ENCODE assay signal across 10 cellular contexts in genomic region chr11:41508121-41508520, GRCh38. TPM values are rescaled to one million over a fixed set of nuclear protein-coding genes. Genes with fewer than 3 reads are reported as not detected.
"Had no signal": no experiment of that assay in that cellular context is flagged by ENCODE, and none has a peak within 500 bp of the region (broad histone marks: within the 10 kb centered on the region; RNA-seq: fewer than 3 reads in every experiment).

No MANE protein-coding gene starts in this region.

- H3K4me1 ChIP-seq: HAP-1 had no signal

- H2AFZ ChIP-seq: GM23248 had no signal

- H3K4me3 Mint-ChIP-seq: GM23338, H9, HFFc6 had no signal

- FAIRE-seq: H1, H54 had no signal

- H3K27ac Mint-ChIP-seq: GM23338, H9, HFFc6 had no signal

- H3K9me3 ChIP-seq: HAP-1 had no signal

- H3K27ac ChIP-seq: GM23248 had no signal

- H3K4me2 ChIP-seq: GM23338 had no signal

- H3K4me3 ChIP-seq: GM23248, GM23338, HAP-1 had no signal

- DNase-seq: GM23248, GOT3, H7, H9, HCEC 1CT, HFFc6 had no signal

- H3K9me3 Mint-ChIP-seq: GM23338, H9 had no signal

- H3K36me3 ChIP-seq: HAP-1 had no signal

- H3K9ac ChIP-seq: GM23248 had no signal

RNA-seq across cellular contexts. Expression of gene LRRC4C, which starts 48.7 kb away (rescaled TPM):
- total RNA-seq: GM23248, HFFc6 had no signal
- polyA plus RNA-seq: GM23248 had no signal
